In the genomic region with DNA sequence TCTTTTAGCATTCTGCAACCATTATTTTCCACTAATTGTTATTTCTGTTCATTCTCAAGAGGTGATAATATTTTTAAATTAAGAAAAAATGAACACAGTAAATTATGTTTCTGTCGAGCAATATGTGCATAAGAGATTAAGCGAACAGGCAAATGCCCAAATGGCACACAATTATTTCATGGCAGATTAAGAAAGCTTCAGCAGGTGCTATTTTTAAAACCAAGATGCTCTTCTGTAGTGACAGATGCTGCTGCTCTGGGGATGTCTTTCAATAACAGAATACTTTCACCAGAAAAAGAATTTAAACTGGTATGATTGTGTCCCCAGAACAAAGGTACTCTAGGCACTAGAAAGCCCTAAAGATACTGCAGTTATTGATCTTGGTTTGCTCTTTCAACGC, we compare ENCODE assay signal across 11 cellular contexts.
"Had no signal": no experiment of that assay in that cellular context is flagged by ENCODE, and none has a peak within 500 bp of the region (broad histone marks: within the 10 kb centered on the region; RNA-seq: fewer than 3 reads in every experiment).

No MANE protein-coding gene starts in this region.

- DNase-seq: effector CD4-positive, alpha-beta T cell; endodermal cell; erythroblast; immature natural killer cell; left lung; naive thymus-derived CD4-positive, alpha-beta T cell; sigmoid colon; small intestine; stimulated activated CD4-positive, alpha-beta T cell treated with anti-CD3 and anti-CD28 coated beads, Interleukin-12 subunit alpha, Interleukin-12 subunit beta, amount 100 ng/mL, for 4 hours; stimulated activated naive CD4-positive, alpha-beta T cell had no signal

- ATAC-seq: foreskin keratinocyte; left lung; naive thymus-derived CD4-positive, alpha-beta T cell had no signal
